16 cellular contexts compared by ENCODE assay signal in genomic region chr6:144561455-144562043, GRCh38.
"Had no signal": no experiment of that assay in that cellular context is flagged by ENCODE, and none has a peak within 500 bp of the region (broad histone marks: within the 10 kb centered on the region; RNA-seq: fewer than 3 reads in every experiment).

No MANE protein-coding gene starts in this region.

- H3K4me1 Mint-ChIP-seq: naive B cell had no signal

- DNase-seq: activated CD4-positive, CD25-positive, alpha-beta regulatory T cell; activated effector memory CD4-positive, alpha-beta T cell treated with Interleukin-2 at 50 U/mL for 16 hours; central memory CD4-positive, alpha-beta T cell; kidney; left lung; mammary epithelial cell; naive B cell; pancreas; uterus had no signal

- H3K27me3 ChIP-seq: esophagus muscularis mucosa, hepatocyte, left lung, pancreas, uterus had no signal

- H3K27ac ChIP-seq: coronary artery, esophagus muscularis mucosa, hepatocyte, left lung, uterus had no signal

- H3K27ac Mint-ChIP-seq: activated naive CD4-positive, alpha-beta T cell treated with anti-CD3 and anti-CD28 coated beads, Interleukin-2, amount 50 U/mL, for 72 hours; brain had no signal

- H3K36me3 ChIP-seq: uterus had no signal

- ATAC-seq: left lung, pancreas, sciatic nerve, SK-N-SH treated with all-trans-retinoic acid at 6 μM for 48 hours had no signal

- H3K9me3 ChIP-seq: esophagus muscularis mucosa, left lung, pancreas, uterus had no signal

- H3K27me3 Mint-ChIP-seq: brain, naive B cell had no signal

- H3K4me1 ChIP-seq: esophagus muscularis mucosa, pancreas, uterus had no signal

- H3K9me3 Mint-ChIP-seq: activated naive CD4-positive, alpha-beta T cell treated with anti-CD3 and anti-CD28 coated beads, Interleukin-2, amount 50 U/mL, for 72 hours; brain had no signal

- H3K4me3 ChIP-seq: coronary artery, esophagus muscularis mucosa, hepatocyte, left lung, pancreas, uterus had no signal

- H3K4me3 Mint-ChIP-seq: brain, naive B cell had no signal
